15 cellular contexts compared by ENCODE assay signal in genomic region chrX:53294024-53294648, GRCh38. TPM values are rescaled to one million over a fixed set of nuclear protein-coding genes. Genes with fewer than 3 reads are reported as not detected.
DNase-seq lines count a peak whose midpoint lies in the region; ATAC-seq, FAIRE-seq and TF ChIP-seq lines count a peak whose summit lies in the region.
"Had no signal": no experiment of that assay in that cellular context is flagged by ENCODE, and none has a peak within 500 bp of the region (broad histone marks: within the 10 kb centered on the region; RNA-seq: fewer than 3 reads in every experiment).

No MANE protein-coding gene starts in this region.

- H3K9me2 ChIP-seq in Karpas-422 (replicated peaks; ENCODE audit: insufficient read depth, low read length), result no peaks in the 10 kb centered on the region

- no peaks in the 10 kb centered on the region for H3K9me3 ChIP-seq in Karpas-422 (ENCODE audit: low read length)
- no peaks in the 10 kb centered on the region for H3K9me3 ChIP-seq in astrocyte (ENCODE audit: insufficient read depth, low read depth, low read length)
- H3K9me3 ChIP-seq in left lung, result no peaks in the 10 kb centered on the region
- H3K9me3 ChIP-seq: gastroesophageal sphincter had no signal

- no peak overlapping the region for H3K4me3 ChIP-seq in Karpas-422 (ENCODE audit: low read length)
- H3K4me3 ChIP-seq in astrocyte (ENCODE audit: insufficient read depth, low read depth, low read length), result no peak overlapping the region
- H3K4me3 ChIP-seq in left lung, result no peak overlapping the region
- H3K4me3 ChIP-seq: gastroesophageal sphincter had no signal

- H3K27me3 Mint-ChIP-seq in astrocyte (ENCODE audit: low read depth, unreplicated experiment), result peaks cover 3% of the 10 kb centered on the region

- H3K9me3 Mint-ChIP-seq in astrocyte (ENCODE audit: unreplicated experiment), result no peaks in the 10 kb centered on the region

- no peak overlapping the region for H3K27ac ChIP-seq in Karpas-422 (ENCODE audit: low read length)
- no peak overlapping the region for H3K27ac ChIP-seq in astrocyte (ENCODE audit: low read depth, low read length)
- no peak overlapping the region for H3K27ac ChIP-seq in left lung
- H3K27ac ChIP-seq: gastroesophageal sphincter had no signal

- H3K4me2 ChIP-seq in Karpas-422 (ENCODE audit: low read depth, low read length, poor library complexity, severe bottlenecking) (no peak overlapping the region), astrocyte (ENCODE audit: low read length) (no peak overlapping the region)

- no peaks in the 10 kb centered on the region for H3K36me3 Mint-ChIP-seq in astrocyte (ENCODE audit: low read depth, unreplicated experiment)

- no peak overlapping the region for H3K4me3 Mint-ChIP-seq in astrocyte (ENCODE audit: unreplicated experiment)

- H4K20me1 ChIP-seq in Karpas-422 (ENCODE audit: insufficient read depth, low read depth, low read length) (no peaks in the 10 kb centered on the region), astrocyte (ENCODE audit: insufficient read depth, low read length) (no peaks in the 10 kb centered on the region)

- H3K4me1 Mint-ChIP-seq in astrocyte (ENCODE audit: low read depth, unreplicated experiment), result no peaks in the 10 kb centered on the region

- H3K79me2 ChIP-seq in Karpas-422 (ENCODE audit: low read length) (no peaks in the 10 kb centered on the region), astrocyte (ENCODE audit: insufficient read depth, low read length) (no peaks in the 10 kb centered on the region)

- DNase-seq in NCI-H1417 (lab: John Stamatoyannopoulos, UW) (peak in 2 of 3 experiments; percentile 25 to 45), NCI-H1417 treated with DMSO at 0.1 percent for 48 hours (lab: John Stamatoyannopoulos, UW) (no peak), Karpas-422 (peak; percentile 67), astrocyte (ENCODE audit: low read depth) (no peak), mesenteric fat pad (ENCODE audit: low spot score) (peak; percentile 24), left lung (no peak), superior temporal gyrus (ENCODE audit: extremely low spot score) (no peak)
- no peak for DNase-seq in effector CD8-positive, alpha-beta T cell (lab: John Stamatoyannopoulos, UW)
- DNase-seq: activated T-cell treated with anti-CD3 and anti-CD28 coated beads, Interleukin-2, amount 50 U/mL, for 1 hour; NK-92 treated with Interleukin-12 subunit alpha and Interleukin-12 subunit beta, amount 100 ng/mL, for 24 hours; occipital lobe; stimulated activated naive CD4-positive, alpha-beta T cell had no signal

- ATAC-seq in left lung, result no peak
- ATAC-seq: gastroesophageal sphincter, left lobe of liver had no signal

- no peaks in the 10 kb centered on the region for H3K27me3 ChIP-seq in Karpas-422 (ENCODE audit: low read length)
- no peaks in the 10 kb centered on the region for H3K27me3 ChIP-seq in astrocyte (ENCODE audit: insufficient read depth, low read length)
- peaks cover 0 to 13% of the 10 kb centered on the region in 2 donors for H3K27me3 ChIP-seq in left lung
- H3K27me3 ChIP-seq: gastroesophageal sphincter had no signal

- TF ChIP-seq CTCF in astrocyte (IDR thresholded peaks at IDR 0.05; ENCODE audit: insufficient read depth, low read depth, low read length) (no peak), left lung (IDR thresholded peaks at IDR 0.05) (no peak)

- H3K4me1 ChIP-seq in Karpas-422 (ENCODE audit: low read length) (0 out of 2 replicates have a peak, but pooled peaks cover 3% of the 10 kb centered on the region), astrocyte (ENCODE audit: insufficient read depth, low read length) (no peaks in the 10 kb centered on the region), left lung (no peaks in the 10 kb centered on the region)
- H3K4me1 ChIP-seq: gastroesophageal sphincter had no signal

- peak overlapping the region; percentile 47 for H3K27ac Mint-ChIP-seq in astrocyte (ENCODE audit: unreplicated experiment)

- H3K9ac ChIP-seq in Karpas-422 (ENCODE audit: low read length) (no peak overlapping the region), astrocyte (ENCODE audit: low read length) (no peak overlapping the region)

- FAIRE-seq in astrocyte (lab: Jason Lieb, UNC), result peak; percentile 60
- FAIRE-seq: H54 had no signal

- H3K36me3 ChIP-seq in Karpas-422 (ENCODE audit: insufficient read depth, low read length) (no peaks in the 10 kb centered on the region), astrocyte (ENCODE audit: insufficient read depth, low read length) (no peaks in the 10 kb centered on the region), left lung (no peaks in the 10 kb centered on the region)
- H3K36me3 ChIP-seq: gastroesophageal sphincter had no signal

- H2AFZ ChIP-seq in Karpas-422 (ENCODE audit: low read length) (no peak overlapping the region), astrocyte (ENCODE audit: low read depth, low read length) (no peak overlapping the region)

- intact Hi-C loops in left lung (cut with DNase I), result no loop called here

RNA-seq across cellular contexts. Expression of gene IQSEC2, which starts 12.8 kb away (rescaled TPM):
- total RNA-seq in Karpas-422 (2014; rRNA removed; shearing (Covaris generic); ENCODE audit: low replicate concordance), result 0.07 TPM in 1 of 2 replicates, not detected in the other
- total RNA-seq in astrocyte, result 8.2 and 9.2 TPM in 2 replicates
- 15.4 TPM for total RNA-seq in mesenteric fat pad
- total RNA-seq in left lung, result 10 to 100 TPM; 15.6 to 17.3 TPM

Comparison
In these comparisons a context has a peak if more than half of its experiments do, and no peak if none do; other contexts are left out.
1. DNase-seq: peak in NCI-H1417 (2 of 3), Karpas-422 (single experiment) and mesenteric fat pad (single experiment); none in NCI-H1417 treated with DMSO at 0.1 percent for 48 hours (single experiment), astrocyte (single experiment), left lung (0 of 2), superior temporal gyrus (single experiment) and effector CD8-positive, alpha-beta T cell (single experiment).